Comparison of ENCODE assay signal across 1 cellular context in the genomic region with DNA sequence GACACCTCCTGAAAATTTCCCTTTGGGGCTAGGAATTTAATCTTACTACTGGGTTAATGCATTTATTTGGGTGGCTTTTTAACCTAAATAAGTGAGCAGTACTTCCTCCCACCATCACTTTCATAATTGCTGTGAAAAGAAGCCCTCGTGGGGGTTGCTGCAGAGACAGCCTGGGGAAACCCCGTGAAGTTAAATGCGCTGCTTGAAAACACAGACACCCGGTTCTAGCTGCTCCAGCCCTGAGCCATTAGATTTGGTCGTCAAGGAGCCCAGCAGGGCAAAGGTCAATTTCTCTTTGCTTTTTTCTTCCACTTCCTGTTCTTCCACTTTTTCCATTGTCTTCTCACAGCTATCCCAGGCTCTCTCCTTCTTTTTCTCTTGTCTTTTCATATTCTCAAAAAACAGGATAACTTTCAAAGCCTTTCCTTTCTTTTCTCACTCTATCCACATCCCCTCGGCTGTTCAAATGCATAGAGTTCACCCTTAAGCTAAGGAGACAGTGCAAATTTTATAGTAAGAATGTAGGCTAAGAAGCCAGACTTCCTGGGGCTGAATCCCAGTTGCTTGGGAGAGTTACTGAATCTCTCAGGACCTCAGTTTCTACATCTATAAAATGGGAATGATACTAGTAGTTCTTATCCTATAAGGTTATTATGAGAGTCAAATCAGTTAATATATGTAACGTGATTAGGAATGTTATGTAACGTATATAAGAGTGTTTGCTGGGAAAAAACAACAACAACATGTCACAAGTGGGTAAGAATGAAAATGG.
TF ChIP-seq lines count a peak whose summit lies in the region.

No MANE protein-coding gene starts in this region.

TF ChIP-seq in WTC11, 78 proteins besides CTCF, POLR2A, EP300 and RAD21 (continued from another document):
- TF ChIP-seq ZNF423 (CRISPR knock-in tag; IDR thresholded peaks at IDR 0.05) = no peak
- TF ChIP-seq, protein P1, sequence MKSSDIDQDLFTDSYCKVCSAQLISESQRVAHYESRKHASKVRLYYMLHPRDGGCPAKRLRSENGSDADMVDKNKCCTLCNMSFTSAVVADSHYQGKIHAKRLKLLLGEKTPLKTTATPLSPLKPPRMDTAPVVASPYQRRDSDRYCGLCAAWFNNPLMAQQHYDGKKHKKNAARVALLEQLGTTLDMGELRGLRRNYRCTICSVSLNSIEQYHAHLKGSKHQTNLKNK (CRISPR knock-in tag; IDR thresholded peaks at IDR 0.05) = no peak
- no peak for TF ChIP-seq SMAD4 (CRISPR knock-in tag; IDR thresholded peaks at IDR 0.05)
- no peak for TF ChIP-seq ELF4 (CRISPR knock-in tag; IDR thresholded peaks at IDR 0.05; ENCODE audit: low read depth)
- no peak for TF ChIP-seq ZNF263 (CRISPR knock-in tag; IDR thresholded peaks at IDR 0.05; ENCODE audit: low read depth)
- TF ChIP-seq, protein P2, sequence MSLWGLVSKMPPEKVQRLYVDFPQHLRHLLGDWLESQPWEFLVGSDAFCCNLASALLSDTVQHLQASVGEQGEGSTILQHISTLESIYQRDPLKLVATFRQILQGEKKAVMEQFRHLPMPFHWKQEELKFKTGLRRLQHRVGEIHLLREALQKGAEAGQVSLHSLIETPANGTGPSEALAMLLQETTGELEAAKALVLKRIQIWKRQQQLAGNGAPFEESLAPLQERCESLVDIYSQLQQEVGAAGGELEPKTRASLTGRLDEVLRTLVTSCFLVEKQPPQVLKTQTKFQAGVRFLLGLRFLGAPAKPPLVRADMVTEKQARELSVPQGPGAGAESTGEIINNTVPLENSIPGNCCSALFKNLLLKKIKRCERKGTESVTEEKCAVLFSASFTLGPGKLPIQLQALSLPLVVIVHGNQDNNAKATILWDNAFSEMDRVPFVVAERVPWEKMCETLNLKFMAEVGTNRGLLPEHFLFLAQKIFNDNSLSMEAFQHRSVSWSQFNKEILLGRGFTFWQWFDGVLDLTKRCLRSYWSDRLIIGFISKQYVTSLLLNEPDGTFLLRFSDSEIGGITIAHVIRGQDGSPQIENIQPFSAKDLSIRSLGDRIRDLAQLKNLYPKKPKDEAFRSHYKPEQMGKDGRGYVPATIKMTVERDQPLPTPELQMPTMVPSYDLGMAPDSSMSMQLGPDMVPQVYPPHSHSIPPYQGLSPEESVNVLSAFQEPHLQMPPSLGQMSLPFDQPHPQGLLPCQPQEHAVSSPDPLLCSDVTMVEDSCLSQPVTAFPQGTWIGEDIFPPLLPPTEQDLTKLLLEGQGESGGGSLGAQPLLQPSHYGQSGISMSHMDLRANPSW (CRISPR knock-in tag; conservative IDR thresholded peaks at IDR 0.05; ENCODE audit: low read depth) = no peak
- no peak for TF ChIP-seq OVOL2 (CRISPR knock-in tag; IDR thresholded peaks at IDR 0.05; ENCODE audit: borderline replicate concordance)
- TF ChIP-seq, protein P3, sequence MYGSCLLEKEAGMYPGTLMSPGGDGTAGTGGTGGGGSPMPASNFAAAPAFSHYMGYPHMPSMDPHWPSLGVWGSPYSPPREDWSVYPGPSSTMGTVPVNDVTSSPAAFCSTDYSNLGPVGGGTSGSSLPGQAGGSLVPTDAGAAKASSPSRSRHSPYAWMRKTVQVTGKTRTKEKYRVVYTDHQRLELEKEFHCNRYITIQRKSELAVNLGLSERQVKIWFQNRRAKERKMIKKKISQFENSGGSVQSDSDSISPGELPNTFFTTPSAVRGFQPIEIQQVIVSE (CRISPR knock-in tag; IDR thresholded peaks at IDR 0.05; ENCODE audit: borderline replicate concordance) = no peak
- TF ChIP-seq NR3C1 (CRISPR knock-in tag; conservative IDR thresholded peaks at IDR 0.05; ENCODE audit: low read depth) = no peak
- TF ChIP-seq, protein P4, sequence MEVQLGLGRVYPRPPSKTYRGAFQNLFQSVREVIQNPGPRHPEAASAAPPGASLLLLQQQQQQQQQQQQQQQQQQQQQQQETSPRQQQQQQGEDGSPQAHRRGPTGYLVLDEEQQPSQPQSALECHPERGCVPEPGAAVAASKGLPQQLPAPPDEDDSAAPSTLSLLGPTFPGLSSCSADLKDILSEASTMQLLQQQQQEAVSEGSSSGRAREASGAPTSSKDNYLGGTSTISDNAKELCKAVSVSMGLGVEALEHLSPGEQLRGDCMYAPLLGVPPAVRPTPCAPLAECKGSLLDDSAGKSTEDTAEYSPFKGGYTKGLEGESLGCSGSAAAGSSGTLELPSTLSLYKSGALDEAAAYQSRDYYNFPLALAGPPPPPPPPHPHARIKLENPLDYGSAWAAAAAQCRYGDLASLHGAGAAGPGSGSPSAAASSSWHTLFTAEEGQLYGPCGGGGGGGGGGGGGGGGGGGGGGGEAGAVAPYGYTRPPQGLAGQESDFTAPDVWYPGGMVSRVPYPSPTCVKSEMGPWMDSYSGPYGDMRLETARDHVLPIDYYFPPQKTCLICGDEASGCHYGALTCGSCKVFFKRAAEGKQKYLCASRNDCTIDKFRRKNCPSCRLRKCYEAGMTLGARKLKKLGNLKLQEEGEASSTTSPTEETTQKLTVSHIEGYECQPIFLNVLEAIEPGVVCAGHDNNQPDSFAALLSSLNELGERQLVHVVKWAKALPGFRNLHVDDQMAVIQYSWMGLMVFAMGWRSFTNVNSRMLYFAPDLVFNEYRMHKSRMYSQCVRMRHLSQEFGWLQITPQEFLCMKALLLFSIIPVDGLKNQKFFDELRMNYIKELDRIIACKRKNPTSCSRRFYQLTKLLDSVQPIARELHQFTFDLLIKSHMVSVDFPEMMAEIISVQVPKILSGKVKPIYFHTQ (CRISPR knock-in tag; IDR thresholded peaks at IDR 0.05) = no peak
- TF ChIP-seq JUN (CRISPR knock-in tag; IDR thresholded peaks at IDR 0.05) = no peak
- TF ChIP-seq MXD4 (CRISPR knock-in tag; IDR thresholded peaks at IDR 0.05; ENCODE audit: borderline replicate concordance) = no peak
- TF ChIP-seq, protein P5, sequence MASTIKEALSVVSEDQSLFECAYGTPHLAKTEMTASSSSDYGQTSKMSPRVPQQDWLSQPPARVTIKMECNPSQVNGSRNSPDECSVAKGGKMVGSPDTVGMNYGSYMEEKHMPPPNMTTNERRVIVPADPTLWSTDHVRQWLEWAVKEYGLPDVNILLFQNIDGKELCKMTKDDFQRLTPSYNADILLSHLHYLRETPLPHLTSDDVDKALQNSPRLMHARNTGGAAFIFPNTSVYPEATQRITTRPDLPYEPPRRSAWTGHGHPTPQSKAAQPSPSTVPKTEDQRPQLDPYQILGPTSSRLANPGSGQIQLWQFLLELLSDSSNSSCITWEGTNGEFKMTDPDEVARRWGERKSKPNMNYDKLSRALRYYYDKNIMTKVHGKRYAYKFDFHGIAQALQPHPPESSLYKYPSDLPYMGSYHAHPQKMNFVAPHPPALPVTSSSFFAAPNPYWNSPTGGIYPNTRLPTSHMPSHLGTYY (CRISPR knock-in tag; IDR thresholded peaks at IDR 0.05) = no peak
- no peak for TF ChIP-seq RELA (CRISPR knock-in tag; IDR thresholded peaks at IDR 0.05; ENCODE audit: borderline replicate concordance)
